In genomic region chr19:28331596-28331995, GRCh38 we compare ENCODE assay signal across 8 cellular contexts.
"Had no signal": no experiment of that assay in that cellular context is flagged by ENCODE, and none has a peak within 500 bp of the region (broad histone marks: within the 10 kb centered on the region; RNA-seq: fewer than 3 reads in every experiment).

No MANE protein-coding gene starts in this region.

- FAIRE-seq: G401.6, GM12878, GM12891, GM12892, GM18507, GM19239 had no signal

- H3K4me3 ChIP-seq: GM12878 had no signal

- ATAC-seq: GM12878 had no signal

- DNase-seq: GDM1, GF-D8 had no signal
